8 cellular contexts compared by ENCODE assay signal in the genomic region with DNA sequence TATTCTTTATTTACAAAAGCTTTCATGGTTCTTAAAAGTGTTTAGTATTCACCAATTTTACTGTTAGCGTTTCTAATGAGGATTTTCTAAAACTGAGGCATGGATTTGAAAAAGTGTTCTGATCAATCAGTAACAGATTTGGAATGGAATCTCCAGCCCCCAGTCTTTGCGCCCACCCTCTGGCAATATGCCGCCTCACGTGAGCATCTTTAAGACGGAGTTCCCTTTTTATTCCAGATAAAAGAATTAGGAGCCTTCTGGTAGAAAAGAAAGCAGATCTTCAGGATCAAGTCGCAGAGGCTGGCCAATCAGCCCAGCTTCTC. TPM values are rescaled to one million over a fixed set of nuclear protein-coding genes. Genes with fewer than 3 reads are reported as not detected.
DNase-seq lines count a peak whose midpoint lies in the region; ATAC-seq and TF ChIP-seq lines count a peak whose summit lies in the region.

No MANE protein-coding gene starts in this region.

- peaks cover 33% of the 10 kb centered on the region for H3K27me3 Mint-ChIP-seq in activated CD8-positive, alpha-beta T cell treated with anti-CD3 and anti-CD28 coated beads, Interleukin-2, amount 10 ng/mL, durations not matched to agents 7 days and 5 days (ENCODE audit: low read depth)
- H3K27me3 Mint-ChIP-seq in stimulated activated memory B cell treated with anti-CD40 and anti-IgM and Interleukin-4, amounts not matched to agents 10 μg/mL and 1 μg/mL and 100 μg/mL, for 72 hours = peaks cover 27% of the 10 kb centered on the region

- POLR2A ChIA-PET in SK-N-SH (lab: Yijun Ruan, JAX) = interaction anchor here (1.3 kb wide), 1 partner anchor 8 kb away, joined by 3 read pairs; no protein-coding TSS in a partner anchor
- POLR2A ChIA-PET in activated CD8-positive, alpha-beta T cell treated with anti-CD3 and anti-CD28 coated beads, Interleukin-2, amount 10 ng/mL, durations not matched to agents 7 days and 5 days (lab: Charles Lee) = no interaction called here

- no peak for TF ChIP-seq RAD21 in SK-N-SH (IDR thresholded peaks at IDR 0.05; ENCODE audit: low read length)

- H3F3A ChIP-seq in SK-N-SH (replicated peaks; ENCODE audit: insufficient read depth) = peaks cover 13% of the 10 kb centered on the region

- peak overlapping the region; percentile 74 for H3K4me3 Mint-ChIP-seq in activated CD8-positive, alpha-beta T cell treated with anti-CD3 and anti-CD28 coated beads, Interleukin-2, amount 10 ng/mL, durations not matched to agents 7 days and 5 days
- H3K4me3 Mint-ChIP-seq in stimulated activated memory B cell treated with anti-CD40 and anti-IgM and Interleukin-4, amounts not matched to agents 10 μg/mL and 1 μg/mL and 100 μg/mL, for 72 hours = peak overlapping the region; percentile 91

- peak overlapping the region; percentile 3; the same call in 1 of the 2 replicates for H2AFZ ChIP-seq in SK-N-SH (ENCODE audit: low read depth)

- H3K9me2 ChIP-seq in SK-N-SH = no peaks in the 10 kb centered on the region

- H3K4me3 ChIP-seq in SK-N-SH (ENCODE audit: low read depth in 2 of 2, low read length in 1 of 2) (peak overlapping the region; percentile 82 to 90), iPS-18c (ENCODE audit: insufficient read depth, low read depth, low read length) (peak overlapping the region; percentile 81)

- no peaks in the 10 kb centered on the region for H3K27me3 ChIP-seq in SK-N-SH (ENCODE audit: insufficient read depth)

- H3K4me1 Mint-ChIP-seq in activated CD8-positive, alpha-beta T cell treated with anti-CD3 and anti-CD28 coated beads, Interleukin-2, amount 10 ng/mL, durations not matched to agents 7 days and 5 days (ENCODE audit: low read depth) = peaks cover 14% of the 10 kb centered on the region
- peaks cover 15% of the 10 kb centered on the region for H3K4me1 Mint-ChIP-seq in stimulated activated memory B cell treated with anti-CD40 and anti-IgM and Interleukin-4, amounts not matched to agents 10 μg/mL and 1 μg/mL and 100 μg/mL, for 72 hours

- peaks cover 64% of the 10 kb centered on the region for H3K79me2 ChIP-seq in SK-N-SH (ENCODE audit: insufficient read depth)

- peak overlapping the region; percentile 91 for H3K9ac ChIP-seq in SK-N-SH

- peak overlapping the region; percentile 69 to 71 for H3K27ac ChIP-seq in SK-N-SH (ENCODE audit: low read depth in 2 of 2, low read length in 1 of 2)

- no peaks in the 10 kb centered on the region for H3K36me3 Mint-ChIP-seq in activated CD8-positive, alpha-beta T cell treated with anti-CD3 and anti-CD28 coated beads, Interleukin-2, amount 10 ng/mL, durations not matched to agents 7 days and 5 days (ENCODE audit: low read depth)
- no peaks in the 10 kb centered on the region for H3K36me3 Mint-ChIP-seq in stimulated activated memory B cell treated with anti-CD40 and anti-IgM and Interleukin-4, amounts not matched to agents 10 μg/mL and 1 μg/mL and 100 μg/mL, for 72 hours

- DNase-seq in SK-N-SH (no peak), occipital lobe (lab: John Stamatoyannopoulos, UW) (no peak), NCI-H1436 treated with DMSO at 0.1 percent for 48 hours (lab: John Stamatoyannopoulos, UW) (no peak)
- no peak for DNase-seq in activated CD8-positive, alpha-beta T cell treated with anti-CD3 and anti-CD28 coated beads, Interleukin-2, amount 10 ng/mL, durations not matched to agents 7 days and 5 days

- ATAC-seq in SK-N-SH treated with all-trans-retinoic acid at 6 μM for 48 hours (no peak), GM18858 (IDR thresholded peaks at IDR 0.05; ENCODE audit: unreplicated experiment) (no peak)
- ATAC-seq in activated CD8-positive, alpha-beta T cell treated with anti-CD3 and anti-CD28 coated beads, Interleukin-2, amount 10 ng/mL, durations not matched to agents 7 days and 5 days = no peak
- no peak for ATAC-seq in stimulated activated memory B cell treated with anti-CD40 and anti-IgM and Interleukin-4, amounts not matched to agents 10 μg/mL and 1 μg/mL and 100 μg/mL, for 72 hours

- no peak overlapping the region for H3K27ac Mint-ChIP-seq in activated CD8-positive, alpha-beta T cell treated with anti-CD3 and anti-CD28 coated beads, Interleukin-2, amount 10 ng/mL, durations not matched to agents 7 days and 5 days
- peak overlapping the region; percentile 90 for H3K27ac Mint-ChIP-seq in stimulated activated memory B cell treated with anti-CD40 and anti-IgM and Interleukin-4, amounts not matched to agents 10 μg/mL and 1 μg/mL and 100 μg/mL, for 72 hours

- peaks cover 3 to 35% of the 10 kb centered on the region in 2 experiments; a peak in 3 of 4 replicates for H3K4me1 ChIP-seq in SK-N-SH (ENCODE audit: control insufficient read depth in 1 of 2, insufficient read depth in 2 of 2, low read depth in 1 of 2, low read length in 1 of 2)

- no peaks in the 10 kb centered on the region for H3K9me3 ChIP-seq in SK-N-SH
- H3K9me3 ChIP-seq in iPS-18c (ENCODE audit: control insufficient read depth, insufficient read depth, low read length) = no peaks in the 10 kb centered on the region

- no peak for TF ChIP-seq CTCF in SK-N-SH (IDR thresholded peaks at IDR 0.05)

- no peak for TF ChIP-seq EP300 in SK-N-SH (IDR thresholded peaks at IDR 0.05; ENCODE audit: borderline replicate concordance in 1 of 2, low read depth in 1 of 2, low read length in 1 of 2)

- H3K9me3 Mint-ChIP-seq in activated CD8-positive, alpha-beta T cell treated with anti-CD3 and anti-CD28 coated beads, Interleukin-2, amount 10 ng/mL, durations not matched to agents 7 days and 5 days (ENCODE audit: insufficient read depth) = no peaks in the 10 kb centered on the region
- no peaks in the 10 kb centered on the region for H3K9me3 Mint-ChIP-seq in stimulated activated memory B cell treated with anti-CD40 and anti-IgM and Interleukin-4, amounts not matched to agents 10 μg/mL and 1 μg/mL and 100 μg/mL, for 72 hours

- peak overlapping the region; percentile 72 for H3K4me2 ChIP-seq in SK-N-SH

- H3K36me3 ChIP-seq in SK-N-SH (replicated peaks in 1 of 2; ENCODE audit: control insufficient read depth in 1 of 2, insufficient read depth in 2 of 2, low read length in 1 of 2) = peaks cover under 1 to 3% of the 10 kb centered on the region in 2 experiments

- peaks cover 44% of the 10 kb centered on the region for H4K20me1 ChIP-seq in SK-N-SH (ENCODE audit: insufficient read depth)

- CTCF ChIA-PET in SK-N-SH (lab: Yijun Ruan, JAX) = interaction anchor here (0.9 to 10.7 kb wide), 6 partner anchors 12 to 48 kb away, joined by 3 to 72 read pairs (median 11); no protein-coding TSS in a partner anchor
- CTCF ChIA-PET in activated CD8-positive, alpha-beta T cell treated with anti-CD3 and anti-CD28 coated beads, Interleukin-2, amount 10 ng/mL, durations not matched to agents 7 days and 5 days (lab: Charles Lee) = interaction anchor here (1.2 to 3.8 kb wide), 3 partner anchors 26 to 67 kb away, joined by 3 to 20 read pairs (median 6); partner anchors contain the start of gene GAA

- WGBS in SK-N-SH (ENCODE audit: low lambda C conversion rate) = 12% methylated on average over 6 of the region's 6 CpGs

TF ChIP-seq in SK-N-SH, 30 proteins besides CTCF, POLR2A, EP300 and RAD21:
- no peak for TF ChIP-seq GATA2 (CRISPR knock-in tag; IDR thresholded peaks at IDR 0.05)
- 0 out of 2 replicates have a peak, but pooled peaks have one; percentile 8 for TF ChIP-seq GABPA (IDR thresholded peaks at IDR 0.05; ENCODE audit: low read depth)
- TF ChIP-seq USF1 (IDR thresholded peaks at IDR 0.05; ENCODE audit: borderline replicate concordance, low read depth) = peak; percentile 49; the same call in 1 of the 2 replicates

TF ChIP-seq in SK-N-SH treated with all-trans-retinoic acid at 6 μM for 48 hours, 23 proteins besides CTCF, POLR2A, EP300 and RAD21 (continues in another document):
- no peak for TF ChIP-seq POU6F1 (CRISPR knock-in tag; IDR thresholded peaks at IDR 0.05; ENCODE audit: borderline replicate concordance, low read depth)

RNA-seq across cellular contexts. Expression of gene TBC1D16, which starts 1.1 kb away (rescaled TPM):
- 14.5 and 15.3 TPM in 2 replicates for polyA plus RNA-seq in SK-N-SH (2012; rRNA removed)
- 7.9 and 13.0 TPM in 2 replicates for polyA plus RNA-seq in SK-N-SH (2012; cell fraction: cytosol; rRNA removed)
- 22.6 and 24.9 TPM in 2 replicates for polyA plus RNA-seq in SK-N-SH (2012; cell fraction: nucleus; rRNA removed)
- total RNA-seq in activated CD8-positive, alpha-beta T cell treated with anti-CD3 and anti-CD28 coated beads, Interleukin-2, amount 10 ng/mL, durations not matched to agents 7 days and 5 days = 1 to 10 TPM; 1.3 to 2.1 TPM
- total RNA-seq in occipital lobe = 35.4 TPM

RNA-seq across cellular contexts. Expression of gene CCDC40, which starts 1.8 kb away (rescaled TPM):
- 17.3 and 21.6 TPM in 2 replicates for polyA plus RNA-seq in SK-N-SH (2012; rRNA removed)
- polyA plus RNA-seq in SK-N-SH (2012; cell fraction: cytosol; rRNA removed) = 8.0 and 8.3 TPM in 2 replicates
- 87.6 and 92.0 TPM in 2 replicates for polyA plus RNA-seq in SK-N-SH (2012; cell fraction: nucleus; rRNA removed)
- not detected for total RNA-seq in activated CD8-positive, alpha-beta T cell treated with anti-CD3 and anti-CD28 coated beads, Interleukin-2, amount 10 ng/mL, durations not matched to agents 7 days and 5 days
- total RNA-seq in occipital lobe = 5.0 TPM

Comparison
In these comparisons a context has a peak if more than half of its experiments do, and no peak if none do; other contexts are left out.
1. RNA of gene TBC1D16, which starts 1.1 kb away (total RNA-seq): 35.4 TPM in occipital lobe (single experiment); 1.3 to 2.1 TPM in activated CD8-positive, alpha-beta T cell treated with anti-CD3 and anti-CD28 coated beads, Interleukin-2, amount 10 ng/mL, durations not matched to agents 7 days and 5 days; every median in the first group is over 10 times any median in the second.